ENCODE assay signal across 9 cellular contexts in genomic region chr12:43882578-43883178, GRCh38. TPM values are rescaled to one million over a fixed set of nuclear protein-coding genes. Genes with fewer than 3 reads are reported as not detected.
DNase-seq lines count a peak whose midpoint lies in the region; ATAC-seq and TF ChIP-seq lines count a peak whose summit lies in the region.
"Had no signal": no experiment of that assay in that cellular context is flagged by ENCODE, and none has a peak within 500 bp of the region (broad histone marks: within the 10 kb centered on the region; RNA-seq: fewer than 3 reads in every experiment).

No MANE protein-coding gene starts in this region.

- no peak overlapping the region for H3K4me3 ChIP-seq in fibroblast of mammary gland (ENCODE audit: control insufficient read depth, low read depth, low read length)
- H3K4me3 ChIP-seq in neural progenitor cell, result no peak overlapping the region

- no peaks in the 10 kb centered on the region for H3K36me3 Mint-ChIP-seq in neural progenitor cell
- H3K36me3 Mint-ChIP-seq: activated naive CD4-positive, alpha-beta T cell treated with anti-CD3 and anti-CD28 coated beads, Interleukin-2, amount 50 U/mL, for 24 hours had no signal

- H3K9me3 ChIP-seq in neural progenitor cell (ENCODE audit: low read depth), result no peaks in the 10 kb centered on the region

- H3K27ac ChIP-seq in VCaP, result no peak overlapping the region
- H3K27ac ChIP-seq in neural progenitor cell, result no peak overlapping the region

- peaks cover 5% of the 10 kb centered on the region for H3K4me1 Mint-ChIP-seq in neural progenitor cell
- H3K4me1 Mint-ChIP-seq: activated naive CD4-positive, alpha-beta T cell treated with anti-CD3 and anti-CD28 coated beads, Interleukin-2, amount 50 U/mL, for 24 hours had no signal

- TF ChIP-seq CTCF in VCaP (conservative IDR thresholded peaks at IDR 0.05) (peak; percentile 98), fibroblast of mammary gland (conservative IDR thresholded peaks at IDR 0.05; ENCODE audit: control insufficient read depth, insufficient read depth, low read depth, low read length) (peak; percentile 91), neural progenitor cell (IDR thresholded peaks at IDR 0.05) (peak; percentile 88)

- H2AFZ ChIP-seq in neural progenitor cell (replicated peaks), result no peak overlapping the region

- no peaks in the 10 kb centered on the region for H3F3A ChIP-seq in neural progenitor cell (ENCODE audit: low read depth)

- DNase-seq in COLO829 (ENCODE audit: low spot score) (peak; percentile 46), NCI-H2029 (lab: John Stamatoyannopoulos, UW) (peak; percentile 32), fibroblast of mammary gland (ENCODE audit: low read depth) (peak; percentile 72), neural progenitor cell (ENCODE audit: low spot score) (peak; percentile 62), OCI-M2 (lab: John Stamatoyannopoulos, UW; ENCODE audit: unreplicated experiment) (no peak)

- no peaks in the 10 kb centered on the region for H3K9me3 Mint-ChIP-seq in neural progenitor cell
- H3K9me3 Mint-ChIP-seq: activated naive CD4-positive, alpha-beta T cell treated with anti-CD3 and anti-CD28 coated beads, Interleukin-2, amount 50 U/mL, for 24 hours had no signal

- no peaks in the 10 kb centered on the region for H4K20me1 ChIP-seq in neural progenitor cell (ENCODE audit: low read depth)

- no peaks in the 10 kb centered on the region for H3K36me3 ChIP-seq in neural progenitor cell

- H3K27me3 Mint-ChIP-seq in neural progenitor cell (ENCODE audit: insufficient read depth, low read depth), result no peaks in the 10 kb centered on the region
- H3K27me3 Mint-ChIP-seq: activated naive CD4-positive, alpha-beta T cell treated with anti-CD3 and anti-CD28 coated beads, Interleukin-2, amount 50 U/mL, for 24 hours had no signal

- no peak overlapping the region for H3K4me3 Mint-ChIP-seq in neural progenitor cell
- H3K4me3 Mint-ChIP-seq: activated naive CD4-positive, alpha-beta T cell treated with anti-CD3 and anti-CD28 coated beads, Interleukin-2, amount 50 U/mL, for 24 hours had no signal

- H3K79me2 ChIP-seq in neural progenitor cell (ENCODE audit: low read depth), result no peaks in the 10 kb centered on the region

- no peak overlapping the region for H3K27ac Mint-ChIP-seq in neural progenitor cell
- H3K27ac Mint-ChIP-seq: activated naive CD4-positive, alpha-beta T cell treated with anti-CD3 and anti-CD28 coated beads, Interleukin-2, amount 50 U/mL, for 24 hours had no signal

- no peak overlapping the region for H3K4me2 ChIP-seq in neural progenitor cell

- H3K9ac ChIP-seq in neural progenitor cell, result no peak overlapping the region

- peaks cover 8% of the 10 kb centered on the region for H3K4me1 ChIP-seq in neural progenitor cell

- H3K27me3 ChIP-seq in neural progenitor cell, result no peaks in the 10 kb centered on the region

- peak; percentile 82 for ATAC-seq in GM18520 (IDR thresholded peaks at IDR 0.05; ENCODE audit: unreplicated experiment)
- peak; percentile 86 for ATAC-seq in HG02981 (IDR thresholded peaks at IDR 0.05; ENCODE audit: unreplicated experiment)

RNA-seq across cellular contexts. Expression of gene TMEM117, which starts 46.8 kb away (rescaled TPM):
- 1.6 TPM in 1 of 2 replicates, not detected in the other for total RNA-seq in neural progenitor cell (ENCODE audit: low replicate concordance)
